In the genomic region with DNA sequence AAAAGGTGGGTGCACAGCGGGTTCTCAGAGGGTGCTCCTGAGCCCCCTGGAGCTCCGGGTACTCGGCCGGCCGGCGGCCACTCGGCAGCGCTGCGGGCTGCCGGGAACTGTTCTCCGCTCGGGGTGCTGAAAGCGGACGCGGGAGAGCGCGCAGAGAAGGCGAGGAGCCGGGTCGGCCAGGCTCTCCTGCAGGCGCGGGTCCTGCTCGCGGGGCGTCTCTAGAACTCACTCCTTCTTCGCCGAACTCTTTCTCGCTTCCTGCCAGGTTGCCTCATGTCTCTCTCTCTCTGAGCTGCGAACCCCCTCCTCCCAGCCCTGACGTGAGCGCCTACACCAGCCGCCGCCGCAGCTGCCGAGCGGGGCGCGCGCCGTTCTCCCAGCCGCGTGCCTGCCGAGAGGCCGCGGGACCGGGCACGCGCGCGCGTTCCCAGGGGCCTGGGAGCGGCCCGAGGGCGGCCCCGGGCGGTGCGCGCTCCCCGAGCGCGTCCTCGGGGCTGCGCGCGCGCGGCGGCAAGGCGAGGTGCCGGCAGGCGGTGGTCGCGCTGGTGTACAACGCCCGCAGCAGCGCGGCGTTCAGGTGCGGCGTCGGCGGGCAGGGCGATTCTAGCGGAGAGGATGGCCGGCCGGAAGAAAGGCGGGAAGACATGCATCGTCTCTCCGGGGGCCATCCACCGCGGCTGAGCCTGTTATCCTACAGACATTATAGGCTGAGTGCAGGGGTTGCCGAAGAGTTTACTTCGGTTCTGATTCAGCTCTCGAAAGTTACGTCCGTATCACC, we compare ENCODE assay signal across 1 cellular context.
TF ChIP-seq lines count a peak whose summit lies in the region.

Gene PEX5L (minus strand): TSS at position 260 of the 778 bp plus-strand sequence. CDS start 338 bp downstream, outside the sequence.

TF ChIP-seq in HepG2, 621 proteins besides CTCF, POLR2A, EP300 and RAD21:
- TF ChIP-seq, protein P1, sequence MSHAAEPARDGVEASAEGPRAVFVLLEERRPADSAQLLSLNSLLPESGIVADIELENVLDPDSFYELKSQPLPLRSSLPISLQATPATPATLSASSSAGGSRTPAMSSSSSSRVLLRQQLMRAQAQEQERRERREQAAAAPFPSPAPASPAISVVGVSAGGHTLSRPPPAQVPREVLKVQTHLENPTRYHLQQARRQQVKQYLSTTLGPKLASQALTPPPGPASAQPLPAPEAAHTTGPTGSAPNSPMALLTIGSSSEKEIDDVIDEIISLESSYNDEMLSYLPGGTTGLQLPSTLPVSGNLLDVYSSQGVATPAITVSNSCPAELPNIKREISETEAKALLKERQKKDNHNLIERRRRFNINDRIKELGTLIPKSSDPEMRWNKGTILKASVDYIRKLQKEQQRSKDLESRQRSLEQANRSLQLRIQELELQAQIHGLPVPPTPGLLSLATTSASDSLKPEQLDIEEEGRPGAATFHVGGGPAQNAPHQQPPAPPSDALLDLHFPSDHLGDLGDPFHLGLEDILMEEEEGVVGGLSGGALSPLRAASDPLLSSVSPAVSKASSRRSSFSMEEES (CRISPR knock-in tag; IDR thresholded peaks at IDR 0.05) = peak; percentile 38; the same call in 1 of the 2 replicates
- TF ChIP-seq EHMT2 (IDR thresholded peaks at IDR 0.05; ENCODE audit: borderline replicate concordance, low read depth, low read length) = peak; percentile 68; the same call in 1 of the 2 replicates
- TF ChIP-seq ZNF326 (CRISPR knock-in tag; IDR thresholded peaks at IDR 0.05; ENCODE audit: borderline replicate concordance) = no peak
- TF ChIP-seq MIER2 (CRISPR knock-in tag; IDR thresholded peaks at IDR 0.05) = peak; percentile 95
- TF ChIP-seq ZNF441 (CRISPR knock-in tag; IDR thresholded peaks at IDR 0.05; ENCODE audit: borderline replicate concordance) = peak; percentile 26; the same call in 1 of the 2 replicates
- no peak for TF ChIP-seq ZBTB38 (CRISPR knock-in tag; IDR thresholded peaks at IDR 0.05)
- TF ChIP-seq, protein P2, sequence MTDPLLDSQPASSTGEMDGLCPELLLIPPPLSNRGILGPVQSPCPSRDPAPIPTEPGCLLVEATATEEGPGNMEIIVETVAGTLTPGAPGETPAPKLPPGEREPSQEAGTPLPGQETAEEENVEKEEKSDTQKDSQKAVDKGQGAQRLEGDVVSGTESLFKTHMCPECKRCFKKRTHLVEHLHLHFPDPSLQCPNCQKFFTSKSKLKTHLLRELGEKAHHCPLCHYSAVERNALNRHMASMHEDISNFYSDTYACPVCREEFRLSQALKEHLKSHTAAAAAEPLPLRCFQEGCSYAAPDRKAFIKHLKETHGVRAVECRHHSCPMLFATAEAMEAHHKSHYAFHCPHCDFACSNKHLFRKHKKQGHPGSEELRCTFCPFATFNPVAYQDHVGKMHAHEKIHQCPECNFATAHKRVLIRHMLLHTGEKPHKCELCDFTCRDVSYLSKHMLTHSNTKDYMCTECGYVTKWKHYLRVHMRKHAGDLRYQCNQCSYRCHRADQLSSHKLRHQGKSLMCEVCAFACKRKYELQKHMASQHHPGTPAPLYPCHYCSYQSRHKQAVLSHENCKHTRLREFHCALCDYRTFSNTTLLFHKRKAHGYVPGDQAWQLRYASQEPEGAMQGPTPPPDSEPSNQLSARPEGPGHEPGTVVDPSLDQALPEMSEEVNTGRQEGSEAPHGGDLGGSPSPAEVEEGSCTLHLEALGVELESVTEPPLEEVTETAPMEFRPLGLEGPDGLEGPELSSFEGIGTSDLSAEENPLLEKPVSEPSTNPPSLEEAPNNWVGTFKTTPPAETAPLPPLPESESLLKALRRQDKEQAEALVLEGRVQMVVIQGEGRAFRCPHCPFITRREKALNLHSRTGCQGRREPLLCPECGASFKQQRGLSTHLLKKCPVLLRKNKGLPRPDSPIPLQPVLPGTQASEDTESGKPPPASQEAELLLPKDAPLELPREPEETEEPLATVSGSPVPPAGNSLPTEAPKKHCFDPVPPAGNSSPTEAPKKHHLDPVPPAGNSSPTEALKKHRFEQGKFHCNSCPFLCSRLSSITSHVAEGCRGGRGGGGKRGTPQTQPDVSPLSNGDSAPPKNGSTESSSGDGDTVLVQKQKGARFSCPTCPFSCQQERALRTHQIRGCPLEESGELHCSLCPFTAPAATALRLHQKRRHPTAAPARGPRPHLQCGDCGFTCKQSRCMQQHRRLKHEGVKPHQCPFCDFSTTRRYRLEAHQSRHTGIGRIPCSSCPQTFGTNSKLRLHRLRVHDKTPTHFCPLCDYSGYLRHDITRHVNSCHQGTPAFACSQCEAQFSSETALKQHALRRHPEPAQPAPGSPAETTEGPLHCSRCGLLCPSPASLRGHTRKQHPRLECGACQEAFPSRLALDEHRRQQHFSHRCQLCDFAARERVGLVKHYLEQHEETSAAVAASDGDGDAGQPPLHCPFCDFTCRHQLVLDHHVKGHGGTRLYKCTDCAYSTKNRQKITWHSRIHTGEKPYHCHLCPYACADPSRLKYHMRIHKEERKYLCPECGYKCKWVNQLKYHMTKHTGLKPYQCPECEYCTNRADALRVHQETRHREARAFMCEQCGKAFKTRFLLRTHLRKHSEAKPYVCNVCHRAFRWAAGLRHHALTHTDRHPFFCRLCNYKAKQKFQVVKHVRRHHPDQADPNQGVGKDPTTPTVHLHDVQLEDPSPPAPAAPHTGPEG (CRISPR knock-in tag; IDR thresholded peaks at IDR 0.05) = no peak
- peak; percentile 50; the same call in 1 of the 2 replicates for TF ChIP-seq ZNF563 (CRISPR knock-in tag; IDR thresholded peaks at IDR 0.05)
- TF ChIP-seq, protein P3, sequence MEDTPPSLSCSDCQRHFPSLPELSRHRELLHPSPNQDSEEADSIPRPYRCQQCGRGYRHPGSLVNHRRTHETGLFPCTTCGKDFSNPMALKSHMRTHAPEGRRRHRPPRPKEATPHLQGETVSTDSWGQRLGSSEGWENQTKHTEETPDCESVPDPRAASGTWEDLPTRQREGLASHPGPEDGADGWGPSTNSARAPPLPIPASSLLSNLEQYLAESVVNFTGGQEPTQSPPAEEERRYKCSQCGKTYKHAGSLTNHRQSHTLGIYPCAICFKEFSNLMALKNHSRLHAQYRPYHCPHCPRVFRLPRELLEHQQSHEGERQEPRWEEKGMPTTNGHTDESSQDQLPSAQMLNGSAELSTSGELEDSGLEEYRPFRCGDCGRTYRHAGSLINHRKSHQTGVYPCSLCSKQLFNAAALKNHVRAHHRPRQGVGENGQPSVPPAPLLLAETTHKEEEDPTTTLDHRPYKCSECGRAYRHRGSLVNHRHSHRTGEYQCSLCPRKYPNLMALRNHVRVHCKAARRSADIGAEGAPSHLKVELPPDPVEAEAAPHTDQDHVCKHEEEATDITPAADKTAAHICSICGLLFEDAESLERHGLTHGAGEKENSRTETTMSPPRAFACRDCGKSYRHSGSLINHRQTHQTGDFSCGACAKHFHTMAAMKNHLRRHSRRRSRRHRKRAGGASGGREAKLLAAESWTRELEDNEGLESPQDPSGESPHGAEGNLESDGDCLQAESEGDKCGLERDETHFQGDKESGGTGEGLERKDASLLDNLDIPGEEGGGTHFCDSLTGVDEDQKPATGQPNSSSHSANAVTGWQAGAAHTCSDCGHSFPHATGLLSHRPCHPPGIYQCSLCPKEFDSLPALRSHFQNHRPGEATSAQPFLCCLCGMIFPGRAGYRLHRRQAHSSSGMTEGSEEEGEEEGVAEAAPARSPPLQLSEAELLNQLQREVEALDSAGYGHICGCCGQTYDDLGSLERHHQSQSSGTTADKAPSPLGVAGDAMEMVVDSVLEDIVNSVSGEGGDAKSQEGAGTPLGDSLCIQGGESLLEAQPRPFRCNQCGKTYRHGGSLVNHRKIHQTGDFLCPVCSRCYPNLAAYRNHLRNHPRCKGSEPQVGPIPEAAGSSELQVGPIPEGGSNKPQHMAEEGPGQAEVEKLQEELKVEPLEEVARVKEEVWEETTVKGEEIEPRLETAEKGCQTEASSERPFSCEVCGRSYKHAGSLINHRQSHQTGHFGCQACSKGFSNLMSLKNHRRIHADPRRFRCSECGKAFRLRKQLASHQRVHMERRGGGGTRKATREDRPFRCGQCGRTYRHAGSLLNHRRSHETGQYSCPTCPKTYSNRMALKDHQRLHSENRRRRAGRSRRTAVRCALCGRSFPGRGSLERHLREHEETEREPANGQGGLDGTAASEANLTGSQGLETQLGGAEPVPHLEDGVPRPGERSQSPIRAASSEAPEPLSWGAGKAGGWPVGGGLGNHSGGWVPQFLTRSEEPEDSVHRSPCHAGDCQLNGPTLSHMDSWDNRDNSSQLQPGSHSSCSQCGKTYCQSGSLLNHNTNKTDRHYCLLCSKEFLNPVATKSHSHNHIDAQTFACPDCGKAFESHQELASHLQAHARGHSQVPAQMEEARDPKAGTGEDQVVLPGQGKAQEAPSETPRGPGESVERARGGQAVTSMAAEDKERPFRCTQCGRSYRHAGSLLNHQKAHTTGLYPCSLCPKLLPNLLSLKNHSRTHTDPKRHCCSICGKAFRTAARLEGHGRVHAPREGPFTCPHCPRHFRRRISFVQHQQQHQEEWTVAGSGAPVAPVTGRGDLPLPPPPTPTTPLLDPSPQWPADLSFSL (CRISPR knock-in tag; IDR thresholded peaks at IDR 0.05) = no peak
- TF ChIP-seq, protein P4, sequence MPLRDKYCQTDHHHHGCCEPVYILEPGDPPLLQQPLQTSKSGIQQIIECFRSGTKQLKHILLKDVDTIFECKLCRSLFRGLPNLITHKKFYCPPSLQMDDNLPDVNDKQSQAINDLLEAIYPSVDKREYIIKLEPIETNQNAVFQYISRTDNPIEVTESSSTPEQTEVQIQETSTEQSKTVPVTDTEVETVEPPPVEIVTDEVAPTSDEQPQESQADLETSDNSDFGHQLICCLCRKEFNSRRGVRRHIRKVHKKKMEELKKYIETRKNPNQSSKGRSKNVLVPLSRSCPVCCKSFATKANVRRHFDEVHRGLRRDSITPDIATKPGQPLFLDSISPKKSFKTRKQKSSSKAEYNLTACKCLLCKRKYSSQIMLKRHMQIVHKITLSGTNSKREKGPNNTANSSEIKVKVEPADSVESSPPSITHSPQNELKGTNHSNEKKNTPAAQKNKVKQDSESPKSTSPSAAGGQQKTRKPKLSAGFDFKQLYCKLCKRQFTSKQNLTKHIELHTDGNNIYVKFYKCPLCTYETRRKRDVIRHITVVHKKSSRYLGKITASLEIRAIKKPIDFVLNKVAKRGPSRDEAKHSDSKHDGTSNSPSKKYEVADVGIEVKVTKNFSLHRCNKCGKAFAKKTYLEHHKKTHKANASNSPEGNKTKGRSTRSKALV (CRISPR knock-in tag; IDR thresholded peaks at IDR 0.05) = peak; percentile 75; the same call in 1 of the 2 replicates
- 0 out of 2 replicates have a peak, but pooled peaks have one; percentile 9 for TF ChIP-seq RARA (CRISPR knock-in tag; IDR thresholded peaks at IDR 0.05)
- peak; percentile 75 to 96 for TF ChIP-seq REST (IDR thresholded peaks at IDR 0.05; ENCODE audit: borderline replicate concordance in 1 of 2, low read depth in 1 of 2, low read length in 2 of 2)
- peak; percentile 63; the same call in 1 of the 2 replicates for TF ChIP-seq ZBTB14 (CRISPR knock-in tag; IDR thresholded peaks at IDR 0.05)
- TF ChIP-seq KLF16 (CRISPR knock-in tag; IDR thresholded peaks at IDR 0.05) = no peak
- TF ChIP-seq SALL1 (CRISPR knock-in tag; IDR thresholded peaks at IDR 0.05) = peak; percentile 44; the same call in 1 of the 2 replicates
- TF ChIP-seq HOXA5 (CRISPR knock-in tag; IDR thresholded peaks at IDR 0.05) = peak; percentile 33; the same call in 1 of the 2 replicates
- TF ChIP-seq KDM2A (CRISPR knock-in tag; IDR thresholded peaks at IDR 0.05; ENCODE audit: borderline replicate concordance, low read depth) = peak; percentile 55; the same call in 1 of the 2 replicates
- TF ChIP-seq SAP130 (CRISPR knock-in tag; IDR thresholded peaks at IDR 0.05; ENCODE audit: low read depth) = 0 out of 2 replicates have a peak, but pooled peaks have one; percentile 16
- TF ChIP-seq, protein P5, sequence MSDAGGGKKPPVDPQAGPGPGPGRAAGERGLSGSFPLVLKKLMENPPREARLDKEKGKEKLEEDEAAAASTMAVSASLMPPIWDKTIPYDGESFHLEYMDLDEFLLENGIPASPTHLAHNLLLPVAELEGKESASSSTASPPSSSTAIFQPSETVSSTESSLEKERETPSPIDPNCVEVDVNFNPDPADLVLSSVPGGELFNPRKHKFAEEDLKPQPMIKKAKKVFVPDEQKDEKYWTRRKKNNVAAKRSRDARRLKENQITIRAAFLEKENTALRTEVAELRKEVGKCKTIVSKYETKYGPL (CRISPR knock-in tag; IDR thresholded peaks at IDR 0.05) = peak; percentile 28; the same call in 1 of the 2 replicates
- TF ChIP-seq ERF (CRISPR knock-in tag; IDR thresholded peaks at IDR 0.05) = 0 out of 2 replicates have a peak, but pooled peaks have one; percentile 37
- TF ChIP-seq WIZ (CRISPR knock-in tag; IDR thresholded peaks at IDR 0.05) = peak; percentile 50; the same call in 1 of the 2 replicates
